ENCODE assay signal across 2 cellular contexts in genomic region chr7:47817922-47818321, GRCh38.
TF ChIP-seq lines count a peak whose summit lies in the region.

No MANE protein-coding gene starts in this region.

TF ChIP-seq in SK-N-SH, 30 proteins besides CTCF, POLR2A, EP300 and RAD21 (continued from another document):
- TF ChIP-seq, protein P1, sequence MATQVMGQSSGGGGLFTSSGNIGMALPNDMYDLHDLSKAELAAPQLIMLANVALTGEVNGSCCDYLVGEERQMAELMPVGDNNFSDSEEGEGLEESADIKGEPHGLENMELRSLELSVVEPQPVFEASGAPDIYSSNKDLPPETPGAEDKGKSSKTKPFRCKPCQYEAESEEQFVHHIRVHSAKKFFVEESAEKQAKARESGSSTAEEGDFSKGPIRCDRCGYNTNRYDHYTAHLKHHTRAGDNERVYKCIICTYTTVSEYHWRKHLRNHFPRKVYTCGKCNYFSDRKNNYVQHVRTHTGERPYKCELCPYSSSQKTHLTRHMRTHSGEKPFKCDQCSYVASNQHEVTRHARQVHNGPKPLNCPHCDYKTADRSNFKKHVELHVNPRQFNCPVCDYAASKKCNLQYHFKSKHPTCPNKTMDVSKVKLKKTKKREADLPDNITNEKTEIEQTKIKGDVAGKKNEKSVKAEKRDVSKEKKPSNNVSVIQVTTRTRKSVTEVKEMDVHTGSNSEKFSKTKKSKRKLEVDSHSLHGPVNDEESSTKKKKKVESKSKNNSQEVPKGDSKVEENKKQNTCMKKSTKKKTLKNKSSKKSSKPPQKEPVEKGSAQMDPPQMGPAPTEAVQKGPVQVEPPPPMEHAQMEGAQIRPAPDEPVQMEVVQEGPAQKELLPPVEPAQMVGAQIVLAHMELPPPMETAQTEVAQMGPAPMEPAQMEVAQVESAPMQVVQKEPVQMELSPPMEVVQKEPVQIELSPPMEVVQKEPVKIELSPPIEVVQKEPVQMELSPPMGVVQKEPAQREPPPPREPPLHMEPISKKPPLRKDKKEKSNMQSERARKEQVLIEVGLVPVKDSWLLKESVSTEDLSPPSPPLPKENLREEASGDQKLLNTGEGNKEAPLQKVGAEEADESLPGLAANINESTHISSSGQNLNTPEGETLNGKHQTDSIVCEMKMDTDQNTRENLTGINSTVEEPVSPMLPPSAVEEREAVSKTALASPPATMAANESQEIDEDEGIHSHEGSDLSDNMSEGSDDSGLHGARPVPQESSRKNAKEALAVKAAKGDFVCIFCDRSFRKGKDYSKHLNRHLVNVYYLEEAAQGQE (IDR thresholded peaks at IDR 0.05; ENCODE audit: low read depth, low read length) = no peak
- TF ChIP-seq NRF1 (IDR thresholded peaks at IDR 0.05; ENCODE audit: low read depth, low read length) (no peak), ELF1 (IDR thresholded peaks at IDR 0.05) (no peak), CHD2 (IDR thresholded peaks at IDR 0.05; ENCODE audit: low read length, partially characterized antibody) (no peak), TEAD4 (IDR thresholded peaks at IDR 0.05; ENCODE audit: borderline replicate concordance, insufficient read depth) (no peak), GATA2 (CRISPR knock-in tag; IDR thresholded peaks at IDR 0.05) (no peak), TCF12 (IDR thresholded peaks at IDR 0.05) (0 out of 2 replicates have a peak, but pooled peaks have one; percentile 20), RCOR1 (IDR thresholded peaks at IDR 0.05; ENCODE audit: low read length) (no peak), FOXJ3 (CRISPR knock-in tag; IDR thresholded peaks at IDR 0.05) (no peak), SMC3 (IDR thresholded peaks at IDR 0.05; ENCODE audit: low read depth, low read length) (peak; percentile 10; the same call in 1 of the 2 replicates), ZBTB33 (IDR thresholded peaks at IDR 0.05; ENCODE audit: borderline replicate concordance, low read depth) (no peak), RXRA (IDR thresholded peaks at IDR 0.05; ENCODE audit: borderline replicate concordance, low read depth) (no peak), MXI1 (IDR thresholded peaks at IDR 0.05; ENCODE audit: low read depth, low read length) (no peak), JUND (IDR thresholded peaks at IDR 0.05) (no peak), RFX5 (IDR thresholded peaks at IDR 0.05; ENCODE audit: low read length) (no peak), YY1 (IDR thresholded peaks at IDR 0.05; ENCODE audit: low read depth) (no peak), NFIC (IDR thresholded peaks at IDR 0.05; ENCODE audit: borderline replicate concordance) (peak; percentile 56)
- TF ChIP-seq, protein P2, sequence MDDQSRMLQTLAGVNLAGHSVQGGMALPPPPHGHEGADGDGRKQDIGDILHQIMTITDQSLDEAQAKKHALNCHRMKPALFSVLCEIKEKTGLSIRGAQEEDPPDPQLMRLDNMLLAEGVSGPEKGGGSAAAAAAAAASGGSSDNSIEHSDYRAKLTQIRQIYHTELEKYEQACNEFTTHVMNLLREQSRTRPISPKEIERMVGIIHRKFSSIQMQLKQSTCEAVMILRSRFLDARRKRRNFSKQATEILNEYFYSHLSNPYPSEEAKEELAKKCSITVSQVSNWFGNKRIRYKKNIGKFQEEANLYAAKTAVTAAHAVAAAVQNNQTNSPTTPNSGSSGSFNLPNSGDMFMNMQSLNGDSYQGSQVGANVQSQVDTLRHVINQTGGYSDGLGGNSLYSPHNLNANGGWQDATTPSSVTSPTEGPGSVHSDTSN (IDR thresholded peaks at IDR 0.05) = no peak
- TF ChIP-seq, protein P3, sequence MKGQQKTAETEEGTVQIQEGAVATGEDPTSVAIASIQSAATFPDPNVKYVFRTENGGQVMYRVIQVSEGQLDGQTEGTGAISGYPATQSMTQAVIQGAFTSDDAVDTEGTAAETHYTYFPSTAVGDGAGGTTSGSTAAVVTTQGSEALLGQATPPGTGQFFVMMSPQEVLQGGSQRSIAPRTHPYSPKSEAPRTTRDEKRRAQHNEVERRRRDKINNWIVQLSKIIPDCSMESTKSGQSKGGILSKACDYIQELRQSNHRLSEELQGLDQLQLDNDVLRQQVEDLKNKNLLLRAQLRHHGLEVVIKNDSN (IDR thresholded peaks at IDR 0.05; ENCODE audit: borderline replicate concordance, low read depth) = no peak

TF ChIP-seq in SK-N-SH treated with all-trans-retinoic acid at 6 μM for 48 hours, 23 proteins besides CTCF, POLR2A, EP300 and RAD21 (continued from another document):
- no peak for TF ChIP-seq ESRRG (CRISPR knock-in tag; IDR thresholded peaks at IDR 0.05)
- no peak for TF ChIP-seq ZFP3 (CRISPR knock-in tag; IDR thresholded peaks at IDR 0.05)
- no peak for TF ChIP-seq CREB5 (CRISPR knock-in tag; IDR thresholded peaks at IDR 0.05; ENCODE audit: low read depth)
- TF ChIP-seq, protein P4, sequence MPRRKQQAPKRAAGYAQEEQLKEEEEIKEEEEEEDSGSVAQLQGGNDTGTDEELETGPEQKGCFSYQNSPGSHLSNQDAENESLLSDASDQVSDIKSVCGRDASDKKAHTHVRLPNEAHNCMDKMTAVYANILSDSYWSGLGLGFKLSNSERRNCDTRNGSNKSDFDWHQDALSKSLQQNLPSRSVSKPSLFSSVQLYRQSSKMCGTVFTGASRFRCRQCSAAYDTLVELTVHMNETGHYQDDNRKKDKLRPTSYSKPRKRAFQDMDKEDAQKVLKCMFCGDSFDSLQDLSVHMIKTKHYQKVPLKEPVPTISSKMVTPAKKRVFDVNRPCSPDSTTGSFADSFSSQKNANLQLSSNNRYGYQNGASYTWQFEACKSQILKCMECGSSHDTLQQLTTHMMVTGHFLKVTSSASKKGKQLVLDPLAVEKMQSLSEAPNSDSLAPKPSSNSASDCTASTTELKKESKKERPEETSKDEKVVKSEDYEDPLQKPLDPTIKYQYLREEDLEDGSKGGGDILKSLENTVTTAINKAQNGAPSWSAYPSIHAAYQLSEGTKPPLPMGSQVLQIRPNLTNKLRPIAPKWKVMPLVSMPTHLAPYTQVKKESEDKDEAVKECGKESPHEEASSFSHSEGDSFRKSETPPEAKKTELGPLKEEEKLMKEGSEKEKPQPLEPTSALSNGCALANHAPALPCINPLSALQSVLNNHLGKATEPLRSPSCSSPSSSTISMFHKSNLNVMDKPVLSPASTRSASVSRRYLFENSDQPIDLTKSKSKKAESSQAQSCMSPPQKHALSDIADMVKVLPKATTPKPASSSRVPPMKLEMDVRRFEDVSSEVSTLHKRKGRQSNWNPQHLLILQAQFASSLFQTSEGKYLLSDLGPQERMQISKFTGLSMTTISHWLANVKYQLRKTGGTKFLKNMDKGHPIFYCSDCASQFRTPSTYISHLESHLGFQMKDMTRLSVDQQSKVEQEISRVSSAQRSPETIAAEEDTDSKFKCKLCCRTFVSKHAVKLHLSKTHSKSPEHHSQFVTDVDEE (CRISPR knock-in tag; IDR thresholded peaks at IDR 0.05) = no peak
- TF ChIP-seq ZNF565 (CRISPR knock-in tag; conservative IDR thresholded peaks at IDR 0.05; ENCODE audit: low read depth) = no peak
- TF ChIP-seq ISL1 (CRISPR knock-in tag; IDR thresholded peaks at IDR 0.05) = no peak
- no peak for TF ChIP-seq ZNF8 (CRISPR knock-in tag; IDR thresholded peaks at IDR 0.05)
TF ChIP-seq in SK-N-SH treated with all-trans-retinoic acid at 6 μM for 48 hours: peak in this region for 0.
